ENCODE assay signal across 14 cellular contexts in the genomic region with DNA sequence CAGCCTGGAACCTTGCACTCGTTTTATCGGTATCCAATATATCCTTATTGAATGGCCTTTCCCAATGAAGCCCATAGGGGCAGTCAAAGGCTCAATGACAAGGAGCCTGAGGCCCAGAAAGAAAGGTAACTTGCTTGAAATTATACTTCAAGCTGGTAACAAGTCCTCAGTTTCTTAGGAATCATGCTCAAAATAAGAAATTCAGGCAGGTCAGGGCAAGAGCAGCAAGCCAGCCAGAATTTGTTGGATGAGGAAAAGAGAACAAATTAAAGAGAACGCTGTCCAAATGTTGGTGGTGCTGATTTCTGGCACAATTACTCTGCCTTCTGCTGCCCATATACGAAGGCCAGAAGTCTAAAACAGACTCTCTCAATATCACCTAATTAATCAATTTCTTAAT.
DNase-seq lines count a peak whose midpoint lies in the region; ATAC-seq, FAIRE-seq and TF ChIP-seq lines count a peak whose summit lies in the region.
"Had no signal": no experiment of that assay in that cellular context is flagged by ENCODE, and none has a peak within 500 bp of the region (broad histone marks: within the 10 kb centered on the region; RNA-seq: fewer than 3 reads in every experiment).

No MANE protein-coding gene starts in this region.

- no peak for TF ChIP-seq EP300 in K562 (IDR thresholded peaks at IDR 0.05; ENCODE audit: low read length)

- POLR2A ChIA-PET in K562 (lab: Yijun Ruan, JAX), result interaction anchor here (0.6 kb wide), 1 partner anchor 352 kb away, joined by 3 read pairs; no protein-coding TSS in a partner anchor

- H3K4me2 ChIP-seq in K562 (ENCODE audit: insufficient read depth, low read length), result no peak overlapping the region

- no peak for FAIRE-seq in HTR-8/SVneo (lab: Jason Lieb, UNC)
- peak; percentile 6 for FAIRE-seq in K562 (lab: Jason Lieb, UNC)
- FAIRE-seq: GM18507 had no signal

- TF ChIP-seq RAD21 in K562 (CRISPR knock-in tag; conservative IDR thresholded peaks at IDR 0.05 in 1 of 2, IDR thresholded peaks at IDR 0.05 in 1 of 2), result no peak

- peak; percentile 28 for DNase-seq in AG20443 (ENCODE audit: low spot score)
- DNase-seq in HTR-8/SVneo (ENCODE audit: insufficient read length, low spot score), result peak; percentile 3
- peak in 1 of 4 experiments; percentile 4 for DNase-seq in K562 (ENCODE audit: extremely low read depth in 1 of 4, low spot score in 3 of 4)
- peak; percentile 68 for DNase-seq in iPS-NIHi11 (ENCODE audit: low spot score)
- no peak for DNase-seq in NCI-H2081 treated with DMSO at 0.1 percent for 48 hours (lab: John Stamatoyannopoulos, UW)
- DNase-seq in kidney tubule cell (ENCODE audit: low spot score), result no peak
- DNase-seq: activated naive CD8-positive, alpha-beta T cell treated with anti-CD3 and anti-CD28 coated beads, Interleukin-2, amount 50 U/mL, for 24 hours; activated T-cell treated with anti-CD3 and anti-CD28 coated beads for 4 hours; GDM1; NCI-H1436 treated with DMSO at 0.1 percent for 48 hours; SW 1271 had no signal

- H3K27ac ChIP-seq in K562 (ENCODE audit: extremely low read depth, low read depth, low read length), result no peak overlapping the region

- 6% methylated on average over 4 of the region's 4 CpGs for WGBS in K562 (ENCODE audit: insufficient coverage, low coverage, missing lambda C conversion rate)

- 0 out of 6 replicates have a peak, but pooled peaks of 1 of the 3 experiments have one; percentile 21 for TF ChIP-seq CTCF in K562 (IDR thresholded peaks at IDR 0.05 in 2 of 3, conservative IDR thresholded peaks at IDR 0.05 in 1 of 3; ENCODE audit: insufficient read depth in 2 of 3, low read depth in 1 of 3, low read length in 3 of 3)

- no peaks in the 10 kb centered on the region for H3K9me3 ChIP-seq in K562 (replicated peaks; ENCODE audit: control insufficient read depth, insufficient read depth, low read depth, low read length)

- CTCF ChIA-PET in K562 (lab: Yijun Ruan, JAX; ENCODE audit: low intra/inter-chr PET ratio), result no interaction called here

- no peaks in the 10 kb centered on the region for H3K4me1 ChIP-seq in K562 (replicated peaks in 1 of 2; ENCODE audit: control insufficient read depth in 2 of 2, insufficient read depth in 2 of 2, low read length in 2 of 2)

- no peaks in the 10 kb centered on the region for H3K9me1 ChIP-seq in K562 (ENCODE audit: control insufficient read depth, insufficient read depth, low read length)

- TF ChIP-seq POLR2A in K562 (conservative IDR thresholded peaks at IDR 0.05), result no peak

- intact Hi-C loops in K562 (cut with micrococcal nuclease), result no loop called here

- no peaks in the 10 kb centered on the region for H4K20me1 ChIP-seq in K562 (replicated peaks; ENCODE audit: control insufficient read depth, insufficient read depth, low read length)

- in situ Hi-C loops in K562 (cut with MboI), result no loop called here

- peaks cover 7 to 26% of the 10 kb centered on the region in 2 experiments; a peak in 4 of 5 replicates for H3K27me3 ChIP-seq in K562 (ENCODE audit: control insufficient read depth in 2 of 2, insufficient read depth in 2 of 2, low read length in 2 of 2)

- no peaks in the 10 kb centered on the region for H3K36me3 ChIP-seq in K562 (ENCODE audit: control insufficient read depth, insufficient read depth, low read length)

- no TSS peak for BruUV-seq in K562 (replicated peaks; lab: Mats Ljungman, UMichigan)

- no peak overlapping the region for H3K4me3 ChIP-seq in K562

- H3K9ac ChIP-seq in K562 (ENCODE audit: insufficient read depth in 1 of 2, low read depth in 2 of 2, low read length in 2 of 2), result no peak overlapping the region

- ATAC-seq in K562, result no peak
- no peak for ATAC-seq in HG03097 (IDR thresholded peaks at IDR 0.05; ENCODE audit: low FRiP score, unreplicated experiment)
- ATAC-seq in GM21447 (IDR thresholded peaks at IDR 0.05; ENCODE audit: unreplicated experiment), result no peak
- ATAC-seq: activated naive CD8-positive, alpha-beta T cell treated with anti-CD3 and anti-CD28 coated beads, Interleukin-2, amount 50 U/mL, for 24 hours had no signal

- no peak overlapping the region for H2AFZ ChIP-seq in K562 (ENCODE audit: low read depth, low read length)

- H3K79me2 ChIP-seq in K562 (ENCODE audit: control insufficient read depth, insufficient read depth, low read length), result no peaks in the 10 kb centered on the region

TF ChIP-seq in K562, 482 proteins besides CTCF, POLR2A, EP300 and RAD21 (continues in another document):
- peak; percentile 93 for TF ChIP-seq MIER1 (IDR thresholded peaks at IDR 0.05; ENCODE audit: low read depth)
- 0 out of 2 replicates have a peak, but pooled peaks have one; percentile 45 for TF ChIP-seq ZNF766 (CRISPR knock-in tag; conservative IDR thresholded peaks at IDR 0.05)
- TF ChIP-seq, protein P1, sequence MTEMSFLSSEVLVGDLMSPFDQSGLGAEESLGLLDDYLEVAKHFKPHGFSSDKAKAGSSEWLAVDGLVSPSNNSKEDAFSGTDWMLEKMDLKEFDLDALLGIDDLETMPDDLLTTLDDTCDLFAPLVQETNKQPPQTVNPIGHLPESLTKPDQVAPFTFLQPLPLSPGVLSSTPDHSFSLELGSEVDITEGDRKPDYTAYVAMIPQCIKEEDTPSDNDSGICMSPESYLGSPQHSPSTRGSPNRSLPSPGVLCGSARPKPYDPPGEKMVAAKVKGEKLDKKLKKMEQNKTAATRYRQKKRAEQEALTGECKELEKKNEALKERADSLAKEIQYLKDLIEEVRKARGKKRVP (CRISPR knock-in tag; IDR thresholded peaks at IDR 0.05), result no peak
- TF ChIP-seq ZNF778 (CRISPR knock-in tag; IDR thresholded peaks at IDR 0.05), result 0 out of 2 replicates have a peak, but pooled peaks have one; percentile 11
- no peak for TF ChIP-seq HOXB6 (CRISPR knock-in tag; IDR thresholded peaks at IDR 0.05; ENCODE audit: borderline replicate concordance)
- TF ChIP-seq, protein P2, sequence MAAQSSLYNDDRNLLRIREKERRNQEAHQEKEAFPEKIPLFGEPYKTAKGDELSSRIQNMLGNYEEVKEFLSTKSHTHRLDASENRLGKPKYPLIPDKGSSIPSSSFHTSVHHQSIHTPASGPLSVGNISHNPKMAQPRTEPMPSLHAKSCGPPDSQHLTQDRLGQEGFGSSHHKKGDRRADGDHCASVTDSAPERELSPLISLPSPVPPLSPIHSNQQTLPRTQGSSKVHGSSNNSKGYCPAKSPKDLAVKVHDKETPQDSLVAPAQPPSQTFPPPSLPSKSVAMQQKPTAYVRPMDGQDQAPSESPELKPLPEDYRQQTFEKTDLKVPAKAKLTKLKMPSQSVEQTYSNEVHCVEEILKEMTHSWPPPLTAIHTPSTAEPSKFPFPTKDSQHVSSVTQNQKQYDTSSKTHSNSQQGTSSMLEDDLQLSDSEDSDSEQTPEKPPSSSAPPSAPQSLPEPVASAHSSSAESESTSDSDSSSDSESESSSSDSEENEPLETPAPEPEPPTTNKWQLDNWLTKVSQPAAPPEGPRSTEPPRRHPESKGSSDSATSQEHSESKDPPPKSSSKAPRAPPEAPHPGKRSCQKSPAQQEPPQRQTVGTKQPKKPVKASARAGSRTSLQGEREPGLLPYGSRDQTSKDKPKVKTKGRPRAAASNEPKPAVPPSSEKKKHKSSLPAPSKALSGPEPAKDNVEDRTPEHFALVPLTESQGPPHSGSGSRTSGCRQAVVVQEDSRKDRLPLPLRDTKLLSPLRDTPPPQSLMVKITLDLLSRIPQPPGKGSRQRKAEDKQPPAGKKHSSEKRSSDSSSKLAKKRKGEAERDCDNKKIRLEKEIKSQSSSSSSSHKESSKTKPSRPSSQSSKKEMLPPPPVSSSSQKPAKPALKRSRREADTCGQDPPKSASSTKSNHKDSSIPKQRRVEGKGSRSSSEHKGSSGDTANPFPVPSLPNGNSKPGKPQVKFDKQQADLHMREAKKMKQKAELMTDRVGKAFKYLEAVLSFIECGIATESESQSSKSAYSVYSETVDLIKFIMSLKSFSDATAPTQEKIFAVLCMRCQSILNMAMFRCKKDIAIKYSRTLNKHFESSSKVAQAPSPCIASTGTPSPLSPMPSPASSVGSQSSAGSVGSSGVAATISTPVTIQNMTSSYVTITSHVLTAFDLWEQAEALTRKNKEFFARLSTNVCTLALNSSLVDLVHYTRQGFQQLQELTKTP (IDR thresholded peaks at IDR 0.05; ENCODE audit: low read depth in 1 of 2, partially characterized antibody in 2 of 2), result peak in 1 of 2 experiments; percentile 57
- TF ChIP-seq, protein P3, sequence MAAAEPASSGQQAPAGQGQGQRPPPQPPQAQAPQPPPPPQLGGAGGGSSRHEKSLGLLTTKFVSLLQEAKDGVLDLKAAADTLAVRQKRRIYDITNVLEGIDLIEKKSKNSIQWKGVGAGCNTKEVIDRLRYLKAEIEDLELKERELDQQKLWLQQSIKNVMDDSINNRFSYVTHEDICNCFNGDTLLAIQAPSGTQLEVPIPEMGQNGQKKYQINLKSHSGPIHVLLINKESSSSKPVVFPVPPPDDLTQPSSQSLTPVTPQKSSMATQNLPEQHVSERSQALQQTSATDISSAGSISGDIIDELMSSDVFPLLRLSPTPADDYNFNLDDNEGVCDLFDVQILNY (CRISPR knock-in tag; IDR thresholded peaks at IDR 0.05), result no peak
- TF ChIP-seq HCFC1 (IDR thresholded peaks at IDR 0.05; ENCODE audit: low read depth, low read length), result 0 out of 2 replicates have a peak, but pooled peaks have one; percentile 10
- TF ChIP-seq ZNF175 (CRISPR knock-in tag; IDR thresholded peaks at IDR 0.05; ENCODE audit: low read depth), result 0 out of 2 replicates have a peak, but pooled peaks have one; percentile 35
- TF ChIP-seq EHMT2 (IDR thresholded peaks at IDR 0.05), result peak; percentile 97
- TF ChIP-seq, protein P4, sequence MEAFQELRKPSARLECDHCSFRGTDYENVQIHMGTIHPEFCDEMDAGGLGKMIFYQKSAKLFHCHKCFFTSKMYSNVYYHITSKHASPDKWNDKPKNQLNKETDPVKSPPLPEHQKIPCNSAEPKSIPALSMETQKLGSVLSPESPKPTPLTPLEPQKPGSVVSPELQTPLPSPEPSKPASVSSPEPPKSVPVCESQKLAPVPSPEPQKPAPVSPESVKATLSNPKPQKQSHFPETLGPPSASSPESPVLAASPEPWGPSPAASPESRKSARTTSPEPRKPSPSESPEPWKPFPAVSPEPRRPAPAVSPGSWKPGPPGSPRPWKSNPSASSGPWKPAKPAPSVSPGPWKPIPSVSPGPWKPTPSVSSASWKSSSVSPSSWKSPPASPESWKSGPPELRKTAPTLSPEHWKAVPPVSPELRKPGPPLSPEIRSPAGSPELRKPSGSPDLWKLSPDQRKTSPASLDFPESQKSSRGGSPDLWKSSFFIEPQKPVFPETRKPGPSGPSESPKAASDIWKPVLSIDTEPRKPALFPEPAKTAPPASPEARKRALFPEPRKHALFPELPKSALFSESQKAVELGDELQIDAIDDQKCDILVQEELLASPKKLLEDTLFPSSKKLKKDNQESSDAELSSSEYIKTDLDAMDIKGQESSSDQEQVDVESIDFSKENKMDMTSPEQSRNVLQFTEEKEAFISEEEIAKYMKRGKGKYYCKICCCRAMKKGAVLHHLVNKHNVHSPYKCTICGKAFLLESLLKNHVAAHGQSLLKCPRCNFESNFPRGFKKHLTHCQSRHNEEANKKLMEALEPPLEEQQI (IDR thresholded peaks at IDR 0.05), result peak; percentile 58

Comparison
In these comparisons a context has a peak if more than half of its experiments do, and no peak if none do; other contexts are left out.
1. DNase-seq: peak in AG20443 (single experiment), HTR-8/SVneo (single experiment) and iPS-NIHi11 (single experiment); none in NCI-H2081 treated with DMSO at 0.1 percent for 48 hours (single experiment) and kidney tubule cell (single experiment).